Comparison of ENCODE assay signal across 13 cellular contexts in the genomic region with DNA sequence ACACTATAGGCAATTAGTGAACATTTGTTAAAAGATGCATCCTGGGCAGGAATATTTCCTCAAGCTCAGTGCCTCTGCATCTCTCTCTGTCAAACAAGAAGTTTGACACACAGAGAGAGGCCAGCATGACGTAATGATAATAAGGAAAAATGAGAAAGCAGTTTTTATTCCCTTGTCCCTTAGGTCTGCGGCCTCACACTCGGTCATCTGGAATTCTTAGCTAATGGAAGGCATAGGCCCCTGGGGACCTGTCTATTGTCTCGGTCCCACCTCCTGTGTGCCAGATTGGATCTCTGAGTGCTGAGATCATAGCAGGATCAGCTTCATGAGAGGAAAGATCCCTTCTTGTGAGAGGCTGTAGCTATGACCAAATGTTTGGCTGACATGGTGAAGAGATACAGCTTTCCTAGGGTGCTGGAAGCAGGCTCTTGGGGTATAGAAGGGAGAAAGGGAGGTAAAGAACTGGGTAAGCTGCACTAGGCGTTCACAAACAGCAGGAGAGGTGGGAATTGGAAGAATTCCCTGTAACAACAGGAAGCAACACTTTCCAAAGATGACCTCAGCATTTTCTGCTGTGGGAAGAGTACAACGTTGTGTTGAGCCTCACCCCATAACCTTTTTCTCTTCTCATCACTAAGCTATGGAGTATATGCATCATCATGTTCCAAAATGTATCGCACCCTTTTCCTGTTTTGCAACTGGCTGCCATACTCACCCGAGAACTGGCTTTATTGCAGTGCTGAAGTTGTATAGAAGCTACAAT. TPM values are rescaled to one million over a fixed set of nuclear protein-coding genes. Genes with fewer than 3 reads are reported as not detected.
DNase-seq lines count a peak whose midpoint lies in the region; ATAC-seq and TF ChIP-seq lines count a peak whose summit lies in the region.
"Had no signal": no experiment of that assay in that cellular context is flagged by ENCODE, and none has a peak within 500 bp of the region (broad histone marks: within the 10 kb centered on the region; RNA-seq: fewer than 3 reads in every experiment).

No MANE protein-coding gene starts in this region.

- TF ChIP-seq EP300 in suprapubic skin (IDR thresholded peaks at IDR 0.05) = no peak

- H3K27ac ChIP-seq in left ventricle myocardium inferior (replicated peaks) (peak overlapping the region; percentile 72), suprapubic skin (peak overlapping the region; percentile 10)
- H3K27ac ChIP-seq: 22Rv1, colonic mucosa had no signal

- peak; percentile 13 for DNase-seq in DMS 273 (lab: John Stamatoyannopoulos, UW; ENCODE audit: unreplicated experiment)
- DNase-seq in DMS 273 treated with DMSO at 0.1 percent for 48 hours (lab: John Stamatoyannopoulos, UW) = no peak
- peak; percentile 81 for DNase-seq in MCF 10A (ENCODE audit: unreplicated experiment)
- peak; percentile 15 for DNase-seq in left ventricle myocardium inferior
- DNase-seq in suprapubic skin (ENCODE audit: low spot score in 2 of 2) = no peak
- no peak for DNase-seq in HPDE6-E6E7 (ENCODE audit: extremely low spot score)
- no peak for DNase-seq in activated naive CD4-positive, alpha-beta T cell treated with anti-CD3 and anti-CD28 coated beads, Interleukin-2, amount 10 ng/mL, durations not matched to agents 7 days and 5 days
- DNase-seq: activated CD8-positive, alpha-beta memory T cell treated with anti-CD3 and anti-CD28 coated beads, Interleukin-2, amount 50 U/mL, for 4 hours; colonic mucosa; NCI-H2171; T-cell had no signal

- H3K4me1 ChIP-seq in left ventricle myocardium inferior (peaks cover 8% of the 10 kb centered on the region), suprapubic skin (peaks cover 10% of the 10 kb centered on the region)
- H3K4me1 ChIP-seq: colonic mucosa had no signal

- no peak for TF ChIP-seq CTCF in MCF 10A (IDR thresholded peaks at IDR 0.05; ENCODE audit: unreplicated experiment)
- no peak for TF ChIP-seq CTCF in left ventricle myocardium inferior (IDR thresholded peaks at IDR 0.05; ENCODE audit: borderline replicate concordance)
- no peak for TF ChIP-seq CTCF in suprapubic skin (IDR thresholded peaks at IDR 0.05)

- H3K27me3 ChIP-seq in left ventricle myocardium inferior (ENCODE audit: low read depth) (no peaks in the 10 kb centered on the region), suprapubic skin (no peaks in the 10 kb centered on the region)
- H3K27me3 ChIP-seq: colonic mucosa had no signal

- H3K4me1 Mint-ChIP-seq in MCF 10A (ENCODE audit: insufficient read depth, unreplicated experiment) = peaks cover 27% of the 10 kb centered on the region
- peaks cover 3% of the 10 kb centered on the region for H3K4me1 Mint-ChIP-seq in activated naive CD4-positive, alpha-beta T cell treated with anti-CD3 and anti-CD28 coated beads, Interleukin-2, amount 10 ng/mL, durations not matched to agents 7 days and 5 days

- H3K9me3 Mint-ChIP-seq in MCF 10A (ENCODE audit: unreplicated experiment) = no peaks in the 10 kb centered on the region
- no peaks in the 10 kb centered on the region for H3K9me3 Mint-ChIP-seq in activated naive CD4-positive, alpha-beta T cell treated with anti-CD3 and anti-CD28 coated beads, Interleukin-2, amount 10 ng/mL, durations not matched to agents 7 days and 5 days
- H3K9me3 Mint-ChIP-seq: T-cell had no signal

- no peak overlapping the region for H3K4me3 ChIP-seq in left ventricle myocardium inferior
- no peak overlapping the region for H3K4me3 ChIP-seq in suprapubic skin
- H3K4me3 ChIP-seq: colonic mucosa had no signal

- peak overlapping the region; percentile 84 for H3K27ac Mint-ChIP-seq in MCF 10A (ENCODE audit: low read depth, unreplicated experiment)
- H3K27ac Mint-ChIP-seq in activated naive CD4-positive, alpha-beta T cell treated with anti-CD3 and anti-CD28 coated beads, Interleukin-2, amount 10 ng/mL, durations not matched to agents 7 days and 5 days = no peak overlapping the region
- H3K27ac Mint-ChIP-seq: T-cell had no signal

- CTCF ChIA-PET in MCF 10A (lab: Yijun Ruan, JAX) = interaction anchor here (0.5 to 2.3 kb wide), 5 partner anchors 9 to 243 kb away, joined by 3 to 12 read pairs (median 4); a partner anchor contains a TSS
- CTCF ChIA-PET in activated naive CD4-positive, alpha-beta T cell treated with anti-CD3 and anti-CD28 coated beads, Interleukin-2, amount 10 ng/mL, durations not matched to agents 7 days and 5 days (lab: Charles Lee) = interaction anchor here (0.6 kb wide), 1 partner anchor 101 kb away, joined by 3 read pairs; no protein-coding TSS in a partner anchor

- ATAC-seq in GM18498 (IDR thresholded peaks at IDR 0.05; ENCODE audit: unreplicated experiment) = no peak
- ATAC-seq: T-cell had no signal

- H3K36me3 ChIP-seq in left ventricle myocardium inferior = no peaks in the 10 kb centered on the region
- no peaks in the 10 kb centered on the region for H3K36me3 ChIP-seq in suprapubic skin
- H3K36me3 ChIP-seq: colonic mucosa had no signal

- peaks cover 63% of the 10 kb centered on the region for H3K27me3 Mint-ChIP-seq in MCF 10A (ENCODE audit: insufficient read depth, unreplicated experiment)
- peaks cover 4% of the 10 kb centered on the region for H3K27me3 Mint-ChIP-seq in activated naive CD4-positive, alpha-beta T cell treated with anti-CD3 and anti-CD28 coated beads, Interleukin-2, amount 10 ng/mL, durations not matched to agents 7 days and 5 days

- WGBS in suprapubic skin = 38% methylated on average over 8 of the region's 8 CpGs

- H3K9me3 ChIP-seq in left ventricle myocardium inferior (replicated peaks) (no peaks in the 10 kb centered on the region), suprapubic skin (no peaks in the 10 kb centered on the region)
- H3K9me3 ChIP-seq: colonic mucosa had no signal

- BruUV-seq in MCF 10A (replicated peaks; lab: Mats Ljungman, UMichigan) = TSS peak; percentile 78

- no peak for TF ChIP-seq POLR2A in suprapubic skin (IDR thresholded peaks at IDR 0.05)

- no peak overlapping the region for H3K4me3 Mint-ChIP-seq in MCF 10A (ENCODE audit: unreplicated experiment)
- H3K4me3 Mint-ChIP-seq in activated naive CD4-positive, alpha-beta T cell treated with anti-CD3 and anti-CD28 coated beads, Interleukin-2, amount 10 ng/mL, durations not matched to agents 7 days and 5 days = no peak overlapping the region
- H3K4me3 Mint-ChIP-seq: T-cell had no signal

- intact Hi-C loops in MCF 10A (cut with micrococcal nuclease) = no loop called here
- intact Hi-C loops in left ventricle myocardium inferior (cut with micrococcal nuclease) = no loop called here

- POLR2A ChIA-PET in MCF 10A (lab: Yijun Ruan, JAX) = interaction anchor here (1.1 to 1.5 kb wide), 3 partner anchors 9 to 16 kb away, joined by 3 to 5 read pairs (median 3); no protein-coding TSS in a partner anchor

- peaks cover 5% of the 10 kb centered on the region for H3K36me3 Mint-ChIP-seq in MCF 10A (ENCODE audit: insufficient read depth, unreplicated experiment)
- no peaks in the 10 kb centered on the region for H3K36me3 Mint-ChIP-seq in activated naive CD4-positive, alpha-beta T cell treated with anti-CD3 and anti-CD28 coated beads, Interleukin-2, amount 10 ng/mL, durations not matched to agents 7 days and 5 days
- H3K36me3 Mint-ChIP-seq: T-cell had no signal

RNA-seq across cellular contexts. Expression of a gene that starts 20.2 kb away (rescaled TPM):
- total RNA-seq in MCF 10A (2022) (not detected in 2 replicates), left ventricle myocardium inferior (not detected), suprapubic skin (not detected)
- total RNA-seq: colonic mucosa, T-cell had no signal

RNA-seq across cellular contexts. Expression of a gene that starts 44.4 kb away (rescaled TPM):
- 463 and 496 TPM in 2 replicates for total RNA-seq in MCF 10A (2022)
- 156 TPM for total RNA-seq in left ventricle myocardium inferior
- 100 to 1,000 TPM; 167 to 288 (median 246) TPM for total RNA-seq in suprapubic skin

RNA-seq across cellular contexts. Expression of a gene that starts 45.7 kb away (rescaled TPM):
- total RNA-seq in MCF 10A (2022) (not detected in 2 replicates), left ventricle myocardium inferior (7.0 TPM), suprapubic skin (10 to 100 TPM; 11.2 to 27.5 (median 17.1) TPM)
- total RNA-seq: T-cell had no signal

Comparison
In these comparisons a context has a peak if more than half of its experiments do, and no peak if none do; other contexts are left out.
1. DNase-seq: peak in DMS 273 (single experiment), MCF 10A (single experiment) and left ventricle myocardium inferior (single experiment); none in DMS 273 treated with DMSO at 0.1 percent for 48 hours (single experiment), suprapubic skin (0 of 2), HPDE6-E6E7 (single experiment) and activated naive CD4-positive, alpha-beta T cell treated with anti-CD3 and anti-CD28 coated beads, Interleukin-2, amount 10 ng/mL, durations not matched to agents 7 days and 5 days (single experiment).